In the genomic region with DNA sequence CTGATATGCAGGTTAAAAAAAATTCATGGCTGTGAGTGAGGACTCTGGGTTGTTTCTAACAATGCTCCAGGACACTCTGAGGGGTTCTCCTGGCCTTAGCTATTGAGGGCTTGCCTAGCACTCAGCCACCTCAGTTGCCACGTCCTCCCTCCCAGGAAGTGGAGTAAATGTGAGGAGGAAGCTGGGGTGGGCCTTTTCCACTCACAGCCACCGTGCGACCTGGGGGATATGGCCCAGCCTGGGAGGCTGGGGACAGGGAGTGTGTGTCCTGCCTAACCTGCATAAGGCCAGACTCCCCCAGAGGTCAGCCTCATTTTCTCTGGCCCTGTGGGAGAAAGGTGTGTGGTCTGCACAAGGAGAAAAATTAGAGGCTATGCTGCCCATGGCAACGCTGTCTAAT, we compare ENCODE assay signal across 28 cellular contexts.
"Had no signal": no experiment of that assay in that cellular context is flagged by ENCODE, and none has a peak within 500 bp of the region (broad histone marks: within the 10 kb centered on the region; RNA-seq: fewer than 3 reads in every experiment).

No MANE protein-coding gene starts in this region.

- H3K4me1 Mint-ChIP-seq: activated naive CD4-positive, alpha-beta T cell treated with anti-CD3 and anti-CD28 coated beads, Interleukin-2, amount 10 ng/mL, durations not matched to agents 7 days and 5 days had no signal

- H3K9ac ChIP-seq: SK-N-SH had no signal

- H3K9me3 ChIP-seq: ascending aorta, Peyer's patch, SJSA1, SK-N-SH had no signal

- H3K36me3 ChIP-seq: ascending aorta, SJSA1 had no signal

- H3K4me3 Mint-ChIP-seq: activated CD4-positive, alpha-beta T cell treated with anti-CD3 and anti-CD28 coated beads, Interleukin-2, amount 10 ng/mL, durations not matched to agents 24 days and 14 days; activated naive CD4-positive, alpha-beta T cell treated with anti-CD3 and anti-CD28 coated beads, Interleukin-2, amount 10 ng/mL, durations not matched to agents 7 days and 5 days; activated naive CD8-positive, alpha-beta T cell; T-helper 1 cell treated with Interleukin-12 subunit alpha and Interleukin-12 subunit beta and Interleukin-4 antibody, amounts not matched to agents 30 μg/mL and 1 μg/mL, for 36 hours; T-helper 2 cell treated with Interferon-gamma antibody and Interleukin-4, amounts not matched to agents 5 μg/mL and 100 μg/mL, for 36 hours had no signal

- H3K27me3 ChIP-seq: ascending aorta, Peyer's patch had no signal

- H3K27ac ChIP-seq: ascending aorta, Peyer's patch, SJSA1 had no signal

- DNase-seq: activated CD4-positive, alpha-beta T cell treated with anti-CD3 and anti-CD28 coated beads, Interleukin-2, amount 10 ng/mL, durations not matched to agents 24 days and 14 days; activated CD4-positive, alpha-beta T cell treated with anti-CD3 and anti-CD28 coated beads, Interleukin-2, amount 50 U/mL, for 4 hours; activated naive CD4-positive, alpha-beta T cell treated with anti-CD3 and anti-CD28 coated beads, Interleukin-2, amount 10 ng/mL, durations not matched to agents 7 days and 5 days; activated T-cell treated with anti-CD3 and anti-CD28 coated beads, Interleukin-2, amount 50 U/mL, for 1 hour; amygdala; NCI-H1092 treated with DMSO at 0.1 percent for 48 hours; NCI-H1417; NCI-H146; NCI-H187; NCI-H2029 treated with DMSO at 0.1 percent for 48 hours; NCI-H2107; NCI-H2171; NCI-H510A; NCI-H526; NCI-H748 treated with DMSO at 0.1 percent for 48 hours; NK-92 treated with Interleukin-12 subunit alpha and Interleukin-12 subunit beta, amount 100 ng/mL, for 24 hours; Peyer's patch; RPMI8226; SHP77 treated with DMSO at 0.1 percent for 48 hours; SK-N-SH had no signal

- H3K4me3 ChIP-seq: ascending aorta, K562, Peyer's patch, SJSA1 had no signal

- H3K9me3 Mint-ChIP-seq: activated CD4-positive, alpha-beta T cell treated with anti-CD3 and anti-CD28 coated beads, Interleukin-2, amount 10 ng/mL, durations not matched to agents 24 days and 14 days; activated naive CD4-positive, alpha-beta T cell treated with anti-CD3 and anti-CD28 coated beads, Interleukin-2, amount 10 ng/mL, durations not matched to agents 7 days and 5 days; activated T-helper 1 cell treated with anti-CD3 and anti-CD28 coated beads, Interleukin-12 subunit alpha, Interleukin-12 subunit beta, Interleukin-2, Interleukin-4 antibody, amounts not matched to agents 30 ng/mL and 10 ng/mL and 1 ng/mL, durations not matched to agents 14 hours and 24 hours and 36 hours; T-helper 1 cell treated with Interleukin-12 subunit alpha and Interleukin-12 subunit beta and Interleukin-4 antibody, amounts not matched to agents 30 μg/mL and 1 μg/mL, for 36 hours; T-helper 2 cell treated with Interferon-gamma antibody and Interleukin-4, amounts not matched to agents 5 μg/mL and 100 μg/mL, for 36 hours had no signal

- H3K4me1 ChIP-seq: ascending aorta, Peyer's patch, SJSA1 had no signal

- H3K27ac Mint-ChIP-seq: activated CD4-positive, alpha-beta T cell treated with anti-CD3 and anti-CD28 coated beads, Interleukin-2, amount 10 ng/mL, durations not matched to agents 24 days and 14 days; activated naive CD4-positive, alpha-beta T cell treated with anti-CD3 and anti-CD28 coated beads, Interleukin-2, amount 10 ng/mL, durations not matched to agents 7 days and 5 days; activated naive CD8-positive, alpha-beta T cell; T-helper 2 cell treated with Interferon-gamma antibody and Interleukin-4, amounts not matched to agents 5 μg/mL and 100 μg/mL, for 36 hours had no signal

- H3K4me2 ChIP-seq: SK-N-SH had no signal

- H3K27me3 Mint-ChIP-seq: activated CD4-positive, alpha-beta T cell treated with anti-CD3 and anti-CD28 coated beads, Interleukin-2, amount 10 ng/mL, durations not matched to agents 24 days and 14 days; activated naive CD4-positive, alpha-beta T cell treated with anti-CD3 and anti-CD28 coated beads, Interleukin-2, amount 10 ng/mL, durations not matched to agents 7 days and 5 days; activated naive CD8-positive, alpha-beta T cell had no signal

- ATAC-seq: K562, PC-3 had no signal
